In the genomic region with DNA sequence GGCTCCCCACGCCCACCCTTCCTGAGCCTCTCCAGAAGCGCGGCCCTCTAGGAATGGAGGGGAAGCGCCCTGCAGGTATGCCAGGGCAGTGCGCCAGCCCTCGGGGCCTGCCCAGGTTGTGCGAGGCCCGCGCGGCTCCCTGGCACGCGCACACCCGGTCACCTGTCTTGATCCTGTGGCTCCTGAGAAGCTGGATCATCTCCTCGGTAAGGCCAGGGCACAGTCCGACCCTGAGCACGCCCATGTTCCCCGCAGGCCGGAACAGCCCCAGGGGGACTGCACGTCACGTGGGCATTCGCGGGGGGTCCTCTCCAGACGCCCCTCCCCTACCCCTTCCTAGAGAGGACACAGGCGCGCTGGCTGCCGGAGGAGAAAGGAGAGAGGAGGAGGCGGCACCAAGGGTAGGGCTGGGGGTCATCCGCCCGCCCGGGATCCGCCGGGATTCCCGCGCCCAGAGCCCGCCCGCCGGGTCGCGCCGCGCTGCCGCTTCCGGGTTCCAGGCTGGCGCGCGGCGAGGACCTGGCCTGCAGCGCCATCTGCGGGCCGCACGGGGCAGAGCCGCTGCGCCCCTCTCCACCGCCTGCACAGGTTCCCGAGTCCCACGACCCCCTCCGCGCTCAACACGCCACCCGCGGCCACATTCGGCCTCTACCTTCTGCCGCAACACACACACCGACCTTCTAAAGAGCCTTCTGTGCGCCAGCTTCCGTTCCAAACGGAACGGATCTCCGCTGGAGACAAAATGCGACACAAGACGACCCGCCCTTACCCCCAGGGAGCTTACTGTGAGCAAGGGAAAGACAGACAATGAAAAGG, we compare ENCODE assay signal across 8 cellular contexts. TPM values are rescaled to one million over a fixed set of nuclear protein-coding genes. Genes with fewer than 3 reads are reported as not detected.
DNase-seq lines count a peak whose midpoint lies in the region; ATAC-seq and TF ChIP-seq lines count a peak whose summit lies in the region.

Gene RAD51D, minus strand, starts transcription at position 491 of the 816 bp plus-strand sequence. Its CDS starts 247 bp downstream, at position 244.

- CTCF ChIA-PET in activated CD4-positive, alpha-beta T cell treated with anti-CD3 and anti-CD28 coated beads, Interleukin-2, amount 10 ng/mL, durations not matched to agents 7 days and 5 days (lab: Charles Lee), result interaction anchor here (0.6 to 3.5 kb wide), 31 partner anchors 9 to 704 kb away, joined by 3 to 20 read pairs (median 4); partner anchors contain the start of gene LIG3

- POLR2A ChIA-PET in activated CD4-positive, alpha-beta T cell treated with anti-CD3 and anti-CD28 coated beads, Interleukin-2, amount 10 ng/mL, durations not matched to agents 7 days and 5 days (lab: Charles Lee), result interaction anchor here (0.6 to 0.7 kb wide), 2 partner anchors 107 to 294 kb away, joined by 3 to 4 read pairs; no protein-coding TSS in a partner anchor

- peak; percentile 76 for ATAC-seq in HG03442 (IDR thresholded peaks at IDR 0.05; ENCODE audit: unreplicated experiment)
- peak; percentile 99 for ATAC-seq in left lobe of liver

- TF ChIP-seq CTCF in AG09319 (IDR thresholded peaks at IDR 0.05; ENCODE audit: low read depth, low read length), result peak; percentile 64

- no peaks in the 10 kb centered on the region for H3K27me3 Mint-ChIP-seq in activated CD4-positive, alpha-beta T cell treated with anti-CD3 and anti-CD28 coated beads, Interleukin-2, amount 10 ng/mL, durations not matched to agents 7 days and 5 days
- peaks cover 4% of the 10 kb centered on the region for H3K27me3 Mint-ChIP-seq in dendritic cell treated with granulocyte-macrophage colony-stimulating factor and Interleukin-4, amounts not matched to agents 40 ng/mL and 50 ng/mL, for 4 days

- no peak for DNase-seq in AG09319 (ENCODE audit: extremely low read depth, low read depth)
- DNase-seq in NCI-H524 (lab: John Stamatoyannopoulos, UW), result peak; percentile 77
- DNase-seq in activated CD4-positive, alpha-beta T cell treated with anti-CD3 and anti-CD28 coated beads, Interleukin-2, amount 10 ng/mL, durations not matched to agents 7 days and 5 days, result peak; percentile 81
- DNase-seq in left lobe of liver (ENCODE audit: low spot score), result peak; percentile 78
- peak; percentile 64 for DNase-seq in stimulated activated CD4-positive, alpha-beta T cell treated with anti-CD3 and anti-CD28 coated beads, Interleukin-2, amount 100 ng/mL, for 4 hours (ENCODE audit: low read depth)

- peak within 1 kb of the TSS; percentile 97 for H3K27ac Mint-ChIP-seq in activated CD4-positive, alpha-beta T cell treated with anti-CD3 and anti-CD28 coated beads, Interleukin-2, amount 10 ng/mL, durations not matched to agents 7 days and 5 days
- H3K27ac Mint-ChIP-seq in dendritic cell treated with granulocyte-macrophage colony-stimulating factor and Interleukin-4, amounts not matched to agents 40 ng/mL and 50 ng/mL, for 4 days, result peak within 1 kb of the TSS; percentile 86

- TF ChIP-seq POLR2A in GM19099 (IDR thresholded peaks at IDR 0.05; ENCODE audit: extremely low read depth, insufficient read length, low read depth), result peak; percentile 70

- intact Hi-C loops in dendritic cell treated with granulocyte-macrophage colony-stimulating factor and Interleukin-4, amounts not matched to agents 40 ng/mL and 50 ng/mL, for 4 days (cut with micrococcal nuclease), result loop anchor here (1.0 to 2.0 kb wide), 3 partner anchors 121 to 699 kb away; no protein-coding TSS in a partner anchor

- peaks cover 27% of the 10 kb centered on the region for H3K36me3 Mint-ChIP-seq in activated CD4-positive, alpha-beta T cell treated with anti-CD3 and anti-CD28 coated beads, Interleukin-2, amount 10 ng/mL, durations not matched to agents 7 days and 5 days (ENCODE audit: low read depth)
- no peaks in the 10 kb centered on the region for H3K36me3 Mint-ChIP-seq in dendritic cell treated with granulocyte-macrophage colony-stimulating factor and Interleukin-4, amounts not matched to agents 40 ng/mL and 50 ng/mL, for 4 days (ENCODE audit: low read depth)

- H3K9me3 Mint-ChIP-seq in activated CD4-positive, alpha-beta T cell treated with anti-CD3 and anti-CD28 coated beads, Interleukin-2, amount 10 ng/mL, durations not matched to agents 7 days and 5 days, result no peaks in the 10 kb centered on the region
- no peaks in the 10 kb centered on the region for H3K9me3 Mint-ChIP-seq in dendritic cell treated with granulocyte-macrophage colony-stimulating factor and Interleukin-4, amounts not matched to agents 40 ng/mL and 50 ng/mL, for 4 days

- H3K4me3 Mint-ChIP-seq in activated CD4-positive, alpha-beta T cell treated with anti-CD3 and anti-CD28 coated beads, Interleukin-2, amount 10 ng/mL, durations not matched to agents 7 days and 5 days, result peak within 1 kb of the TSS; percentile 90
- H3K4me3 Mint-ChIP-seq in dendritic cell treated with granulocyte-macrophage colony-stimulating factor and Interleukin-4, amounts not matched to agents 40 ng/mL and 50 ng/mL, for 4 days, result peak within 1 kb of the TSS; percentile 85

- H3K4me1 Mint-ChIP-seq in activated CD4-positive, alpha-beta T cell treated with anti-CD3 and anti-CD28 coated beads, Interleukin-2, amount 10 ng/mL, durations not matched to agents 7 days and 5 days, result peaks cover 37% of the 10 kb centered on the region
- peaks cover 26% of the 10 kb centered on the region for H3K4me1 Mint-ChIP-seq in dendritic cell treated with granulocyte-macrophage colony-stimulating factor and Interleukin-4, amounts not matched to agents 40 ng/mL and 50 ng/mL, for 4 days (ENCODE audit: low read depth)

RNA-seq across cellular contexts. Expression of gene RAD51D, which starts in this region (rescaled TPM):
- total RNA-seq in activated CD4-positive, alpha-beta T cell treated with anti-CD3 and anti-CD28 coated beads, Interleukin-2, amount 10 ng/mL, durations not matched to agents 7 days and 5 days, result 10 to 100 TPM; 26.7 to 41.6 TPM
- 4.4 TPM for total RNA-seq in left lobe of liver
